Comparison of ENCODE assay signal across 1 cellular context in genomic region chr17:82544431-82545070, GRCh38.
TF ChIP-seq lines count a peak whose summit lies in the region.

No MANE protein-coding gene starts in this region.

TF ChIP-seq in HEK293, 187 proteins besides CTCF, POLR2A, EP300 and RAD21 (continued from another document and continues in another):
- TF ChIP-seq ZNF488 (tag by site-specific recombination; IDR thresholded peaks at IDR 0.05) (no peak), GFI1B (tag by site-specific recombination; IDR thresholded peaks at IDR 0.05) (peak; percentile 77; the same call in 1 of the 2 replicates), SP7 (tag by site-specific recombination; IDR thresholded peaks at IDR 0.05) (peak; percentile 73), ZSCAN18 (tag by site-specific recombination; IDR thresholded peaks at IDR 0.05) (no peak), ZNF37A (tag by site-specific recombination; IDR thresholded peaks at IDR 0.05) (no peak), ZNF677 (tag by site-specific recombination; IDR thresholded peaks at IDR 0.05) (no peak), ZNF112 (tag by site-specific recombination; IDR thresholded peaks at IDR 0.05) (no peak), ZNF777 (tag by site-specific recombination; IDR thresholded peaks at IDR 0.05; ENCODE audit: borderline replicate concordance) (no peak), ZNF423 (tag by site-specific recombination; IDR thresholded peaks at IDR 0.05) (peak; percentile 64), ZNF792 (tag by site-specific recombination; IDR thresholded peaks at IDR 0.05) (no peak), ZBTB26 (tag by site-specific recombination; optimal IDR thresholded peaks at IDR 0.05) (peak; percentile 21), KLF17 (tag by site-specific recombination; IDR thresholded peaks at IDR 0.05) (0 out of 2 replicates have a peak, but pooled peaks have one; percentile 27), ZNF501 (tag by site-specific recombination; IDR thresholded peaks at IDR 0.05) (no peak), ZNF530 (tag by site-specific recombination; IDR thresholded peaks at IDR 0.05; ENCODE audit: low read depth) (no peak), GLI4 (tag by site-specific recombination; IDR thresholded peaks at IDR 0.05) (no peak), RBAK (tag by site-specific recombination; IDR thresholded peaks at IDR 0.05) (no peak), IKZF3 (tag by site-specific recombination; IDR thresholded peaks at IDR 0.05) (no peak), ZNF2 (tag by site-specific recombination; IDR thresholded peaks at IDR 0.05) (no peak), ZEB2 (tag by site-specific recombination; IDR thresholded peaks at IDR 0.05) (no peak), ZNF155 (tag by site-specific recombination; IDR thresholded peaks at IDR 0.05) (no peak), ZNF184 (tag by site-specific recombination; IDR thresholded peaks at IDR 0.05) (no peak), ZNF596 (tag by site-specific recombination; IDR thresholded peaks at IDR 0.05) (no peak), ZNF138 (tag by site-specific recombination; IDR thresholded peaks at IDR 0.05; ENCODE audit: borderline replicate concordance) (no peak), HOXD13 (CRISPR knock-in tag; IDR thresholded peaks at IDR 0.05; ENCODE audit: borderline replicate concordance) (no peak), ZNF391 (tag by site-specific recombination; IDR thresholded peaks at IDR 0.05; ENCODE audit: borderline replicate concordance, low read depth) (no peak), KLF8 (tag by site-specific recombination; IDR thresholded peaks at IDR 0.05) (no peak), ZNF654 (tag by site-specific recombination; IDR thresholded peaks at IDR 0.05; ENCODE audit: low read depth) (no peak), ZNF600 (tag by site-specific recombination; IDR thresholded peaks at IDR 0.05) (peak; percentile 88), ZNF558 (tag by site-specific recombination; IDR thresholded peaks at IDR 0.05) (0 out of 2 replicates have a peak, but pooled peaks have one; percentile 18), ZBTB1 (tag by site-specific recombination; IDR thresholded peaks at IDR 0.05) (no peak), ZNF837 (tag by site-specific recombination; IDR thresholded peaks at IDR 0.05) (no peak), FEZF1 (tag by site-specific recombination; IDR thresholded peaks at IDR 0.05) (no peak), ZNF211 (tag by site-specific recombination; IDR thresholded peaks at IDR 0.05; ENCODE audit: low read depth) (no peak), ZSCAN16 (tag by site-specific recombination; IDR thresholded peaks at IDR 0.05) (no peak), BCL11B (tag by site-specific recombination; IDR thresholded peaks at IDR 0.05; ENCODE audit: low read depth) (no peak)
- TF ChIP-seq, protein P1, sequence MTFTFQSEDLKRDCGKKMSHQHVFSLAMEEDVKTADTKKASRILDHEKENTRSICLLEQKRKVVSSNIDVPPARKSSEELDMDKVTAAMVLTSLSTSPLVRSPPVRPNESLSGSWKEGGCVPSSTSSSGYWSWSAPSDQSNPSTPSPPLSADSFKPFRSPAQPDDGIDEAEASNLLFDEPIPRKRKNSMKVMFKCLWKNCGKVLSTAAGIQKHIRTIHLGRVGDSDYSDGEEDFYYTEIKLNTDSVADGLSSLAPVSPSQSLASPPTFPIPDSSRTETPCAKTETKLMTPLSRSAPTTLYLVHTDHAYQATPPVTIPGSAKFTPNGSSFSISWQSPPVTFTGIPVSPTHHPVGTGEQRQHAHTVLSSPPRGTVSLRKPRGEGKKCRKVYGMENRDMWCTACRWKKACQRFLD (tag by site-specific recombination; IDR thresholded peaks at IDR 0.05): no peak
- TF ChIP-seq, protein P2, sequence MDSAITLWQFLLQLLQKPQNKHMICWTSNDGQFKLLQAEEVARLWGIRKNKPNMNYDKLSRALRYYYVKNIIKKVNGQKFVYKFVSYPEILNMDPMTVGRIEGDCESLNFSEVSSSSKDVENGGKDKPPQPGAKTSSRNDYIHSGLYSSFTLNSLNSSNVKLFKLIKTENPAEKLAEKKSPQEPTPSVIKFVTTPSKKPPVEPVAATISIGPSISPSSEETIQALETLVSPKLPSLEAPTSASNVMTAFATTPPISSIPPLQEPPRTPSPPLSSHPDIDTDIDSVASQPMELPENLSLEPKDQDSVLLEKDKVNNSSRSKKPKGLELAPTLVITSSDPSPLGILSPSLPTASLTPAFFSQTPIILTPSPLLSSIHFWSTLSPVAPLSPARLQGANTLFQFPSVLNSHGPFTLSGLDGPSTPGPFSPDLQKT (IDR thresholded peaks at IDR 0.05; ENCODE audit: borderline replicate concordance, low read depth, low read length): no peak
- TF ChIP-seq, protein P3, sequence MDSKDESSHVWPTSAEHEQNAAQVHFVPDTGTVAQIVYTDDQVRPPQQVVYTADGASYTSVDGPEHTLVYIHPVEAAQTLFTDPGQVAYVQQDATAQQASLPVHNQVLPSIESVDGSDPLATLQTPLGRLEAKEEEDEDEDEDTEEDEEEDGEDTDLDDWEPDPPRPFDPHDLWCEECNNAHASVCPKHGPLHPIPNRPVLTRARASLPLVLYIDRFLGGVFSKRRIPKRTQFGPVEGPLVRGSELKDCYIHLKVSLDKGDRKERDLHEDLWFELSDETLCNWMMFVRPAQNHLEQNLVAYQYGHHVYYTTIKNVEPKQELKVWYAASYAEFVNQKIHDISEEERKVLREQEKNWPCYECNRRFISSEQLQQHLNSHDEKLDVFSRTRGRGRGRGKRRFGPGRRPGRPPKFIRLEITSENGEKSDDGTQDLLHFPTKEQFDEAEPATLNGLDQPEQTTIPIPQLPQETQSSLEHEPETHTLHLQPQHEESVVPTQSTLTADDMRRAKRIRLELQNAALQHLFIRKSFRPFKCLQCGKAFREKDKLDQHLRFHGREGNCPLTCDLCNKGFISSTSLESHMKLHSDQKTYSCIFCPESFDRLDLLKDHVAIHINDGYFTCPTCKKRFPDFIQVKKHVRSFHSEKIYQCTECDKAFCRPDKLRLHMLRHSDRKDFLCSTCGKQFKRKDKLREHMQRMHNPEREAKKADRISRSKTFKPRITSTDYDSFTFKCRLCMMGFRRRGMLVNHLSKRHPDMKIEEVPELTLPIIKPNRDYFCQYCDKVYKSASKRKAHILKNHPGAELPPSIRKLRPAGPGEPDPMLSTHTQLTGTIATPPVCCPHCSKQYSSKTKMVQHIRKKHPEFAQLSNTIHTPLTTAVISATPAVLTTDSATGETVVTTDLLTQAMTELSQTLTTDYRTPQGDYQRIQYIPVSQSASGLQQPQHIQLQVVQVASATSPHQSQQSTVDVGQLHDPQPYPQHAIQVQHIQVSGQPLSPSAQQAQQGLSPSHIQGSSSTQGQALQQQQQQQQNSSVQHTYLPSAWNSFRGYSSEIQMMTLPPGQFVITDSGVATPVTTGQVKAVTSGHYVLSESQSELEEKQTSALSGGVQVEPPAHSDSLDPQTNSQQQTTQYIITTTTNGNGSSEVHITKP (tag by site-specific recombination; IDR thresholded peaks at IDR 0.05): peak; percentile 65
- TF ChIP-seq, protein P4, sequence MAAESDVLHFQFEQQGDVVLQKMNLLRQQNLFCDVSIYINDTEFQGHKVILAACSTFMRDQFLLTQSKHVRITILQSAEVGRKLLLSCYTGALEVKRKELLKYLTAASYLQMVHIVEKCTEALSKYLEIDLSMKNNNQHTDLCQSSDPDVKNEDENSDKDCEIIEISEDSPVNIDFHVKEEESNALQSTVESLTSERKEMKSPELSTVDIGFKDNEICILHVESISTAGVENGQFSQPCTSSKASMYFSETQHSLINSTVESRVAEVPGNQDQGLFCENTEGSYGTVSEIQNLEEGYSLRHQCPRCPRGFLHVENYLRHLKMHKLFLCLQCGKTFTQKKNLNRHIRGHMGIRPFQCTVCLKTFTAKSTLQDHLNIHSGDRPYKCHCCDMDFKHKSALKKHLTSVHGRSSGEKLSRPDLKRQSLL (tag by site-specific recombination; IDR thresholded peaks at IDR 0.05): peak; percentile 64; the same call in 1 of the 2 replicates
- TF ChIP-seq, protein P5, sequence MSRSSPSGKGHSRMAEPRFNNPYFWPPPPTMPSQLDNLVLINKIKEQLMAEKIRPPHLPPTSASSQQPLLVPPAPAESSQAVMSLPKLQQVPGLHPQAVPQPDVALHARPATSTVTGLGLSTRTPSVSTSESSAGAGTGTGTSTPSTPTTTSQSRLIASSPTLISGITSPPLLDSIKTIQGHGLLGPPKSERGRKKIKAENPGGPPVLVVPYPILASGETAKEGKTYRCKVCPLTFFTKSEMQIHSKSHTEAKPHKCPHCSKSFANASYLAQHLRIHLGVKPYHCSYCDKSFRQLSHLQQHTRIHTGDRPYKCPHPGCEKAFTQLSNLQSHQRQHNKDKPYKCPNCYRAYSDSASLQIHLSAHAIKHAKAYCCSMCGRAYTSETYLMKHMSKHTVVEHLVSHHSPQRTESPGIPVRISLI (tag by site-specific recombination; IDR thresholded peaks at IDR 0.05): no peak; the same call in 1 of the 2 replicates
- TF ChIP-seq, protein P6, sequence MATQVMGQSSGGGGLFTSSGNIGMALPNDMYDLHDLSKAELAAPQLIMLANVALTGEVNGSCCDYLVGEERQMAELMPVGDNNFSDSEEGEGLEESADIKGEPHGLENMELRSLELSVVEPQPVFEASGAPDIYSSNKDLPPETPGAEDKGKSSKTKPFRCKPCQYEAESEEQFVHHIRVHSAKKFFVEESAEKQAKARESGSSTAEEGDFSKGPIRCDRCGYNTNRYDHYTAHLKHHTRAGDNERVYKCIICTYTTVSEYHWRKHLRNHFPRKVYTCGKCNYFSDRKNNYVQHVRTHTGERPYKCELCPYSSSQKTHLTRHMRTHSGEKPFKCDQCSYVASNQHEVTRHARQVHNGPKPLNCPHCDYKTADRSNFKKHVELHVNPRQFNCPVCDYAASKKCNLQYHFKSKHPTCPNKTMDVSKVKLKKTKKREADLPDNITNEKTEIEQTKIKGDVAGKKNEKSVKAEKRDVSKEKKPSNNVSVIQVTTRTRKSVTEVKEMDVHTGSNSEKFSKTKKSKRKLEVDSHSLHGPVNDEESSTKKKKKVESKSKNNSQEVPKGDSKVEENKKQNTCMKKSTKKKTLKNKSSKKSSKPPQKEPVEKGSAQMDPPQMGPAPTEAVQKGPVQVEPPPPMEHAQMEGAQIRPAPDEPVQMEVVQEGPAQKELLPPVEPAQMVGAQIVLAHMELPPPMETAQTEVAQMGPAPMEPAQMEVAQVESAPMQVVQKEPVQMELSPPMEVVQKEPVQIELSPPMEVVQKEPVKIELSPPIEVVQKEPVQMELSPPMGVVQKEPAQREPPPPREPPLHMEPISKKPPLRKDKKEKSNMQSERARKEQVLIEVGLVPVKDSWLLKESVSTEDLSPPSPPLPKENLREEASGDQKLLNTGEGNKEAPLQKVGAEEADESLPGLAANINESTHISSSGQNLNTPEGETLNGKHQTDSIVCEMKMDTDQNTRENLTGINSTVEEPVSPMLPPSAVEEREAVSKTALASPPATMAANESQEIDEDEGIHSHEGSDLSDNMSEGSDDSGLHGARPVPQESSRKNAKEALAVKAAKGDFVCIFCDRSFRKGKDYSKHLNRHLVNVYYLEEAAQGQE (tag by site-specific recombination; IDR thresholded peaks at IDR 0.05): no peak
- TF ChIP-seq, protein P7, sequence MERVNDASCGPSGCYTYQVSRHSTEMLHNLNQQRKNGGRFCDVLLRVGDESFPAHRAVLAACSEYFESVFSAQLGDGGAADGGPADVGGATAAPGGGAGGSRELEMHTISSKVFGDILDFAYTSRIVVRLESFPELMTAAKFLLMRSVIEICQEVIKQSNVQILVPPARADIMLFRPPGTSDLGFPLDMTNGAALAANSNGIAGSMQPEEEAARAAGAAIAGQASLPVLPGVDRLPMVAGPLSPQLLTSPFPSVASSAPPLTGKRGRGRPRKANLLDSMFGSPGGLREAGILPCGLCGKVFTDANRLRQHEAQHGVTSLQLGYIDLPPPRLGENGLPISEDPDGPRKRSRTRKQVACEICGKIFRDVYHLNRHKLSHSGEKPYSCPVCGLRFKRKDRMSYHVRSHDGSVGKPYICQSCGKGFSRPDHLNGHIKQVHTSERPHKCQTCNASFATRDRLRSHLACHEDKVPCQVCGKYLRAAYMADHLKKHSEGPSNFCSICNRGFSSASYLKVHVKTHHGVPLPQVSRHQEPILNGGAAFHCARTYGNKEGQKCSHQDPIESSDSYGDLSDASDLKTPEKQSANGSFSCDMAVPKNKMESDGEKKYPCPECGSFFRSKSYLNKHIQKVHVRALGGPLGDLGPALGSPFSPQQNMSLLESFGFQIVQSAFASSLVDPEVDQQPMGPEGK (tag by site-specific recombination; IDR thresholded peaks at IDR 0.05): peak; percentile 63
